24 cellular contexts compared by ENCODE assay signal in the genomic region with DNA sequence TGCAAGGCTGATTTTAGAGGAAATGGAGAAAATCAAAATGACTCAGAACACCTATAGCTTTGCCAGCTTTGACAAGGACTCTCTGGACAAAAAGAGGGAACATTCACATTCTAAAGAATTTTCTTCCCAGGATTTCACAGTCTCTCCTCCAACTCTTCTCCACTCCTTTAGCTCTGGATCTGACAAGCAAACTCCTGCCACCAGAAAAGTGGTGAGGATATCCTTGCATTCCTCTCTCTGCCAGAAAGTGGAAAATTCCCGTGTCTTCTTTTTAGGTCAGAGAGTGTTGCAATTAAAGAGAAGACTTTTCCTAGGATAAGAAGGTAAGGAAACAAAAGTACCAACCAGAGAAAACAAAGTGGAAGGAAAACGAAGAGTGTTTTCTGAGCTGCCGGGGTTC. TPM values are rescaled to one million over a fixed set of nuclear protein-coding genes. Genes with fewer than 3 reads are reported as not detected.
"Had no signal": no experiment of that assay in that cellular context is flagged by ENCODE, and none has a peak within 500 bp of the region (broad histone marks: within the 10 kb centered on the region; RNA-seq: fewer than 3 reads in every experiment).

No MANE protein-coding gene starts in this region.

- H3K9me3 ChIP-seq: gastrocnemius medialis, pancreas, sigmoid colon, spleen, testis, upper lobe of left lung had no signal

- ATAC-seq: activated CD4-positive, alpha-beta T cell treated with anti-CD3 and anti-CD28 coated beads for 36 hours; activated T-helper 17 cell treated with anti-CD3 and anti-CD28 coated beads, Interleukin-2, amount 50 U/mL, for 72 hours; naive thymus-derived CD4-positive, alpha-beta T cell; pancreas; stimulated activated memory B cell treated with anti-CD40 and anti-IgM and Interleukin-4, amounts not matched to agents 10 μg/mL and 1 μg/mL and 100 μg/mL, for 72 hours; WTC11 had no signal

- H3K36me3 Mint-ChIP-seq: activated CD4-positive, alpha-beta memory T cell treated with anti-CD3 and anti-CD28 coated beads for 36 hours; activated naive CD8-positive, alpha-beta T cell treated with anti-CD3 and anti-CD28 coated beads, Interleukin-2, amount 10 ng/mL, durations not matched to agents 7 days and 5 days; brain; memory B cell; naive thymus-derived CD4-positive, alpha-beta T cell; stimulated activated memory B cell treated with anti-CD40 and anti-IgM and Interleukin-4, amounts not matched to agents 10 μg/mL and 1 μg/mL and 100 μg/mL, for 72 hours had no signal

- DNase-seq: activated CD4-positive, alpha-beta memory T cell treated with anti-CD3 and anti-CD28 coated beads for 36 hours; activated CD4-positive, alpha-beta T cell treated with anti-CD3 and anti-CD28 coated beads for 36 hours; activated naive CD4-positive, alpha-beta T cell; activated naive CD8-positive, alpha-beta T cell treated with anti-CD3 and anti-CD28 coated beads, Interleukin-2, amount 10 ng/mL, durations not matched to agents 7 days and 5 days; anterior cingulate cortex; effector CD8-positive, alpha-beta T cell; gastrocnemius medialis; head of caudate nucleus; kidney glomerular epithelial cell; naive thymus-derived CD4-positive, alpha-beta T cell; pancreas; sigmoid colon; spleen; stimulated activated CD4-positive, alpha-beta T cell treated with anti-CD3 and anti-CD28 coated beads, Interleukin-4, amount 100 ng/mL, for 4 hours; testis had no signal

- H3K4me3 Mint-ChIP-seq: activated CD4-positive, alpha-beta memory T cell treated with anti-CD3 and anti-CD28 coated beads for 36 hours; activated CD4-positive, alpha-beta T cell treated with anti-CD3 and anti-CD28 coated beads for 36 hours; activated naive CD8-positive, alpha-beta T cell treated with anti-CD3 and anti-CD28 coated beads, Interleukin-2, amount 10 ng/mL, durations not matched to agents 7 days and 5 days; activated T-helper 17 cell treated with anti-CD3 and anti-CD28 coated beads, Interleukin-2, amount 50 U/mL, for 72 hours; brain; dendritic cell treated with granulocyte-macrophage colony-stimulating factor and Interleukin-4, amounts not matched to agents 40 ng/mL and 50 ng/mL, for 4 days; memory B cell; naive thymus-derived CD4-positive, alpha-beta T cell; stimulated activated memory B cell treated with anti-CD40 and anti-IgM and Interleukin-4, amounts not matched to agents 10 μg/mL and 1 μg/mL and 100 μg/mL, for 72 hours; T-helper 2 cell treated with Interferon-gamma antibody and Interleukin-4, amounts not matched to agents 5 μg/mL and 100 μg/mL, for 36 hours; WTC11 had no signal

- H3K27ac ChIP-seq: gastrocnemius medialis, pancreas, SK-N-MC, spleen, upper lobe of left lung had no signal

- H3K36me3 ChIP-seq: gastrocnemius medialis, pancreas, sigmoid colon, spleen, upper lobe of left lung had no signal

- H3K9me3 Mint-ChIP-seq: activated CD4-positive, alpha-beta memory T cell treated with anti-CD3 and anti-CD28 coated beads for 36 hours; activated T-helper 17 cell treated with anti-CD3 and anti-CD28 coated beads, Interleukin-2, amount 50 U/mL, for 72 hours; dendritic cell treated with granulocyte-macrophage colony-stimulating factor and Interleukin-4, amounts not matched to agents 40 ng/mL and 50 ng/mL, for 4 days; memory B cell; stimulated activated memory B cell treated with anti-CD40 and anti-IgM and Interleukin-4, amounts not matched to agents 10 μg/mL and 1 μg/mL and 100 μg/mL, for 72 hours; T-helper 2 cell treated with Interferon-gamma antibody and Interleukin-4, amounts not matched to agents 5 μg/mL and 100 μg/mL, for 36 hours had no signal

- H3K27me3 ChIP-seq: gastrocnemius medialis, pancreas, sigmoid colon, testis, upper lobe of left lung had no signal

- H3K4me1 ChIP-seq: pancreas, testis had no signal

- H3K4me1 Mint-ChIP-seq: activated T-helper 17 cell treated with anti-CD3 and anti-CD28 coated beads, Interleukin-2, amount 50 U/mL, for 72 hours; memory B cell had no signal

- H3K4me3 ChIP-seq: gastrocnemius medialis, pancreas, sigmoid colon, SK-N-MC, spleen, testis, upper lobe of left lung had no signal

- H3K27ac Mint-ChIP-seq: activated CD4-positive, alpha-beta memory T cell treated with anti-CD3 and anti-CD28 coated beads for 36 hours; activated CD4-positive, alpha-beta T cell treated with anti-CD3 and anti-CD28 coated beads for 36 hours; activated naive CD8-positive, alpha-beta T cell treated with anti-CD3 and anti-CD28 coated beads, Interleukin-2, amount 10 ng/mL, durations not matched to agents 7 days and 5 days; activated T-helper 17 cell treated with anti-CD3 and anti-CD28 coated beads, Interleukin-2, amount 50 U/mL, for 72 hours; dendritic cell treated with granulocyte-macrophage colony-stimulating factor and Interleukin-4, amounts not matched to agents 40 ng/mL and 50 ng/mL, for 4 days; memory B cell; naive thymus-derived CD4-positive, alpha-beta T cell; stimulated activated memory B cell treated with anti-CD40 and anti-IgM and Interleukin-4, amounts not matched to agents 10 μg/mL and 1 μg/mL and 100 μg/mL, for 72 hours; T-helper 2 cell treated with Interferon-gamma antibody and Interleukin-4, amounts not matched to agents 5 μg/mL and 100 μg/mL, for 36 hours had no signal

RNA-seq across cellular contexts. Expression of a gene that starts 16.1 kb away (rescaled TPM):
- total RNA-seq: activated CD4-positive, alpha-beta memory T cell treated with anti-CD3 and anti-CD28 coated beads for 36 hours; activated CD4-positive, alpha-beta T cell treated with anti-CD3 and anti-CD28 coated beads for 36 hours; activated naive CD8-positive, alpha-beta T cell treated with anti-CD3 and anti-CD28 coated beads, Interleukin-2, amount 10 ng/mL, durations not matched to agents 7 days and 5 days had no signal
- polyA plus RNA-seq: naive thymus-derived CD4-positive, alpha-beta T cell had no signal
